Comparison of ENCODE assay signal across 27 cellular contexts in genomic region chr1:85479491-85479890, GRCh38.
"Had no signal": no experiment of that assay in that cellular context is flagged by ENCODE, and none has a peak within 500 bp of the region (broad histone marks: within the 10 kb centered on the region; RNA-seq: fewer than 3 reads in every experiment).

No MANE protein-coding gene starts in this region.

- H3K4me3 ChIP-seq: left ventricle myocardium inferior, lung, neural progenitor cell, ovary, right atrium auricular region, right lobe of liver, smooth muscle cell, tibial nerve, uterus had no signal

- H3K27me3 ChIP-seq: neural progenitor cell, neutrophil, ovary, right atrium auricular region, right lobe of liver, tibial nerve, uterus had no signal

- H3K4me2 ChIP-seq: neural progenitor cell, smooth muscle cell had no signal

- H3K9me3 ChIP-seq: left ventricle myocardium inferior, neutrophil, ovary, right atrium auricular region, right lobe of liver, tibial nerve, uterus had no signal

- DNase-seq: islet precursor cell; left ventricle myocardium inferior; mesendoderm; naive B cell; natural killer cell; nephron progenitor cell; occipital lobe; ovary; right lobe of liver; stimulated activated CD4-positive, alpha-beta T cell treated with anti-CD3 and anti-CD28 coated beads, Interleukin-1b, Interleukin-23, amount 100 ng/mL, for 48 hours; stimulated activated CD4-positive, alpha-beta T cell treated with anti-CD3 and anti-CD28 coated beads, Interleukin-2, amount 100 ng/mL, for 48 hours; stimulated activated CD4-positive, alpha-beta T cell treated with anti-CD3 and anti-CD28 coated beads, Interleukin-4, amount 100 ng/mL, for 4 hours; stimulated activated CD8-positive, alpha-beta memory T cell treated with anti-CD3 and anti-CD28 coated beads, Interleukin-4, amount 100 ng/mL, for 48 hours; stimulated activated naive CD4-positive, alpha-beta T cell treated with Interleukin-2 at 50 U/mL for 16 hours; stimulated activated naive CD8-positive, alpha-beta T cell treated with anti-CD3 and anti-CD28 coated beads, Interleukin-15, amount 100 ng/mL, for 72 hours; substantia nigra; uterus had no signal

- H3K27me3 Mint-ChIP-seq: stimulated activated memory B cell treated with anti-CD40 and anti-IgM and Interleukin-4, amounts not matched to agents 10 μg/mL and 1 μg/mL and 100 μg/mL, for 72 hours; type B pancreatic cell had no signal

- H3K4me1 ChIP-seq: left ventricle myocardium inferior, right atrium auricular region, right lobe of liver, tibial nerve, uterus had no signal

- ATAC-seq: right lobe of liver; stimulated activated memory B cell treated with anti-CD40 and anti-IgM and Interleukin-4, amounts not matched to agents 10 μg/mL and 1 μg/mL and 100 μg/mL, for 72 hours; stimulated activated naive CD8-positive, alpha-beta T cell treated with anti-CD3 and anti-CD28 coated beads, Interleukin-15, amount 100 ng/mL, for 72 hours had no signal

- H3K27ac Mint-ChIP-seq: mesothelial cell of epicardium; naive B cell; natural killer cell; nephron progenitor cell; neural progenitor cell; progenitor cell of endocrine pancreas; stimulated activated memory B cell treated with anti-CD40 and anti-IgM and Interleukin-4, amounts not matched to agents 10 μg/mL and 1 μg/mL and 100 μg/mL, for 72 hours; stimulated activated naive CD8-positive, alpha-beta T cell treated with anti-CD3 and anti-CD28 coated beads, Interleukin-15, amount 100 ng/mL, for 72 hours; type B pancreatic cell had no signal

- H2AFZ ChIP-seq: neural progenitor cell had no signal

- H3K27ac ChIP-seq: left ventricle myocardium inferior, neural progenitor cell, neutrophil, ovary, right atrium auricular region, right lobe of liver, tibial nerve, uterus had no signal

- H3K9me3 Mint-ChIP-seq: mesothelial cell of epicardium; natural killer cell; nephron progenitor cell; neural progenitor cell; stimulated activated memory B cell treated with anti-CD40 and anti-IgM and Interleukin-4, amounts not matched to agents 10 μg/mL and 1 μg/mL and 100 μg/mL, for 72 hours; type B pancreatic cell had no signal

- H3K36me3 ChIP-seq: left ventricle myocardium inferior, neural progenitor cell, neutrophil, ovary, right atrium auricular region, right lobe of liver, tibial nerve, uterus had no signal

- H3K4me1 Mint-ChIP-seq: mesothelial cell of epicardium; naive B cell; natural killer cell; nephron progenitor cell; neural progenitor cell; stimulated activated memory B cell treated with anti-CD40 and anti-IgM and Interleukin-4, amounts not matched to agents 10 μg/mL and 1 μg/mL and 100 μg/mL, for 72 hours; stimulated activated naive CD8-positive, alpha-beta T cell treated with anti-CD3 and anti-CD28 coated beads, Interleukin-15, amount 100 ng/mL, for 72 hours had no signal

- H3K36me3 Mint-ChIP-seq: mesothelial cell of epicardium; natural killer cell; neural progenitor cell; stimulated activated memory B cell treated with anti-CD40 and anti-IgM and Interleukin-4, amounts not matched to agents 10 μg/mL and 1 μg/mL and 100 μg/mL, for 72 hours; type B pancreatic cell had no signal

- H3K9ac ChIP-seq: neural progenitor cell had no signal

- H3K4me3 Mint-ChIP-seq: mesothelial cell of epicardium; naive B cell; natural killer cell; nephron progenitor cell; neural progenitor cell; stimulated activated memory B cell treated with anti-CD40 and anti-IgM and Interleukin-4, amounts not matched to agents 10 μg/mL and 1 μg/mL and 100 μg/mL, for 72 hours; stimulated activated naive CD8-positive, alpha-beta T cell treated with anti-CD3 and anti-CD28 coated beads, Interleukin-15, amount 100 ng/mL, for 72 hours; type B pancreatic cell had no signal
